In genomic region chr5:61489574-61489973, GRCh38 we compare ENCODE assay signal across 22 cellular contexts.
"Had no signal": no experiment of that assay in that cellular context is flagged by ENCODE, and none has a peak within 500 bp of the region (broad histone marks: within the 10 kb centered on the region; RNA-seq: fewer than 3 reads in every experiment).

No MANE protein-coding gene starts in this region.

- H3K4me2 ChIP-seq: SK-N-SH had no signal

- H3K27ac ChIP-seq: HL-60, SJSA1 had no signal

- H3K4me3 ChIP-seq: SJSA1 had no signal

- H3K9me3 ChIP-seq: SJSA1, SK-N-SH had no signal

- ATAC-seq: T-cell, T-helper 17 cell had no signal

- H3K4me1 ChIP-seq: SJSA1 had no signal

- DNase-seq: KBM-7, MV-4-11, NCI-H1048, NCI-H1105, NCI-H1417, NCI-H1436 treated with DMSO at 0.1 percent for 48 hours, NCI-H1694, NCI-H187 treated with DMSO at 0.1 percent for 48 hours, NCI-H2029 treated with DMSO at 0.1 percent for 48 hours, NCI-H345, NCI-H446 treated with DMSO at 0.1 percent for 48 hours, NCI-H526, Right ventricle myocardium superior, RPMI8226, SIG-M5, SK-N-SH, SW 1271, T-cell, T-helper 17 cell had no signal

- FAIRE-seq: RCC 7860 had no signal
